14 cellular contexts compared by ENCODE assay signal in the genomic region with DNA sequence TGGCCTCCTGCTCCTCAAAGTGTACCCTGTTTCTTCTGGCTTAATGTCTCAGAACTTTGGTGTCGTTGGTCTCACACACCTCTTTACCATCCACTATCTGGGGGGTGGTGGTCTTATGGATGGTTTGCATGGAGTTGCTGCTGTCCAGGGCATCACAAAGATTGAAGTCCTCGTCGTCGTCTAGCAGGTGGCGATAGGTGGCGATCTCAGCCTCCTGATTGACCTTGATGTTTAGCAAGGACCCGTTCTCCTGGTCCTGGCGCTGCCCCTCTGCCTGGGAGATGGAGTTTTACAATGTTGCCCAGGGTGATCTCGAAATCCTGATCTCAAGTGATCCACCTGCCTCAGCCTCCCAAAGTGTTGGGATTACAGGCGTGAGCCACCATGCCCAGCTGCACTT. TPM values are rescaled to one million over a fixed set of nuclear protein-coding genes. Genes with fewer than 3 reads are reported as not detected.
DNase-seq lines count a peak whose midpoint lies in the region; ATAC-seq and TF ChIP-seq lines count a peak whose summit lies in the region.
"Had no signal": no experiment of that assay in that cellular context is flagged by ENCODE, and none has a peak within 500 bp of the region (broad histone marks: within the 10 kb centered on the region; RNA-seq: fewer than 3 reads in every experiment).

No MANE protein-coding gene starts in this region.

- peak overlapping the region in 1 of 8 donors; percentile 57 for H3K27ac Mint-ChIP-seq in CD8-positive, alpha-beta memory T cell
- no peak overlapping the region for H3K27ac Mint-ChIP-seq in activated T-helper 17 cell treated with anti-CD3 and anti-CD28 coated beads, Interleukin-2, amount 50 U/mL, for 72 hours

- TF ChIP-seq CTCF in LNCaP clone FGC (IDR thresholded peaks at IDR 0.05; ENCODE audit: control insufficient read depth, extremely low read depth, insufficient read depth), result peak; percentile 39
- TF ChIP-seq CTCF in hepatocyte (IDR thresholded peaks at IDR 0.05; ENCODE audit: poor library complexity), result peak; percentile 19

- no peak overlapping the region for H2AFZ ChIP-seq in hepatocyte

- no peaks in the 10 kb centered on the region for H3K4me1 ChIP-seq in hepatocyte (ENCODE audit: insufficient read depth)
- no peaks in the 10 kb centered on the region for H3K4me1 ChIP-seq in CD8-positive, alpha-beta memory T cell (ENCODE audit: insufficient read depth, low read length)

- H3K27me3 ChIP-seq in hepatocyte, result no peaks in the 10 kb centered on the region
- H3K27me3 ChIP-seq in CD8-positive, alpha-beta memory T cell (ENCODE audit: insufficient read depth, low read length, poor library complexity, severe bottlenecking), result no peaks in the 10 kb centered on the region

- no peaks in the 10 kb centered on the region for H3K9me3 Mint-ChIP-seq in CD8-positive, alpha-beta memory T cell
- no peaks in the 10 kb centered on the region for H3K9me3 Mint-ChIP-seq in activated T-helper 17 cell treated with anti-CD3 and anti-CD28 coated beads, Interleukin-2, amount 50 U/mL, for 72 hours

- no peak overlapping the region for H3K27ac ChIP-seq in hepatocyte
- H3K27ac ChIP-seq in CD8-positive, alpha-beta memory T cell (ENCODE audit: low read depth, low read length), result no peak overlapping the region

- no peak overlapping the region for H3K4me3 Mint-ChIP-seq in CD8-positive, alpha-beta memory T cell
- no peak overlapping the region for H3K4me3 Mint-ChIP-seq in activated T-helper 17 cell treated with anti-CD3 and anti-CD28 coated beads, Interleukin-2, amount 50 U/mL, for 72 hours

- no peaks in the 10 kb centered on the region for H3K9me2 ChIP-seq in hepatocyte (replicated peaks; ENCODE audit: insufficient read depth)

- POLR2A ChIA-PET in CD8-positive, alpha-beta memory T cell (lab: Charles Lee), result interaction anchor here (0.6 kb wide), 1 partner anchor 31 kb away, joined by 3 read pairs; the partner anchor contains the start of gene HELZ

- DNase-seq in COLO668 (lab: John Stamatoyannopoulos, UW; ENCODE audit: unreplicated experiment) (peak; percentile 4), LNCaP clone FGC (ENCODE audit: low read depth) (no peak), SK-MEL-5 (ENCODE audit: low read depth, low spot score) (peak; percentile 62), hepatocyte (ENCODE audit: low spot score) (no peak), NCI-H2227 (lab: John Stamatoyannopoulos, UW; ENCODE audit: unreplicated experiment) (no peak), KBM-7 (no peak)
- no peak for DNase-seq in CD8-positive, alpha-beta memory T cell
- DNase-seq: activated naive CD4-positive, alpha-beta T cell; DND-41; NCI-H1105; NCI-H345; stimulated activated CD4-positive, alpha-beta T cell treated with anti-CD3 and anti-CD28 coated beads, Interleukin-15, amount 100 ng/mL, for 24 hours had no signal

- no peak for ATAC-seq in activated T-helper 17 cell treated with anti-CD3 and anti-CD28 coated beads, Interleukin-2, amount 50 U/mL, for 72 hours (replicated peaks)
- ATAC-seq: GM12878 had no signal

- H3K4me3 ChIP-seq in LNCaP clone FGC (ENCODE audit: low read depth, low read length) (no peak overlapping the region), hepatocyte (no peak overlapping the region)
- H3K4me3 ChIP-seq in CD8-positive, alpha-beta memory T cell (ENCODE audit: low read length), result no peak overlapping the region
- H3K4me3 ChIP-seq: GM12878 had no signal

- in situ Hi-C loops in SK-MEL-5 (cut with HindIII; ENCODE audit: low pct_unique_long_range_greater_than_20kb, low sequenced_read_pairs) (no loop called here), KBM-7 (cut with MboI; ENCODE audit: low pct_unique_long_range_greater_than_20kb, low sequenced_read_pairs) (no loop called here)

- no peaks in the 10 kb centered on the region for H3K27me3 Mint-ChIP-seq in CD8-positive, alpha-beta memory T cell
- no peaks in the 10 kb centered on the region for H3K27me3 Mint-ChIP-seq in activated T-helper 17 cell treated with anti-CD3 and anti-CD28 coated beads, Interleukin-2, amount 50 U/mL, for 72 hours

- 33% methylated on average over 10 of the region's 10 CpGs for WGBS in hepatocyte (ENCODE audit: low lambda C conversion rate, missing lambda C conversion rate)

- H3K4me1 Mint-ChIP-seq in CD8-positive, alpha-beta memory T cell, result peaks cover 0 to 6% (median 4%) of the 10 kb centered on the region in 3 donors
- H3K4me1 Mint-ChIP-seq in activated T-helper 17 cell treated with anti-CD3 and anti-CD28 coated beads, Interleukin-2, amount 50 U/mL, for 72 hours, result no peaks in the 10 kb centered on the region

- no peaks in the 10 kb centered on the region for H3K9me3 ChIP-seq in hepatocyte (ENCODE audit: low read depth)
- no peaks in the 10 kb centered on the region for H3K9me3 ChIP-seq in CD8-positive, alpha-beta memory T cell (ENCODE audit: low read length)

- H3K36me3 ChIP-seq in hepatocyte (replicated peaks; ENCODE audit: insufficient read depth, low read depth), result no peaks in the 10 kb centered on the region
- H3K36me3 ChIP-seq in CD8-positive, alpha-beta memory T cell (ENCODE audit: insufficient read depth, low read length), result no peaks in the 10 kb centered on the region

- CTCF ChIA-PET in CD8-positive, alpha-beta memory T cell (lab: Charles Lee), result no interaction called here

- no peaks in the 10 kb centered on the region for H4K20me1 ChIP-seq in hepatocyte (ENCODE audit: insufficient read depth, poor library complexity, severe bottlenecking)

- H3K36me3 Mint-ChIP-seq in CD8-positive, alpha-beta memory T cell, result no peaks in the 10 kb centered on the region
- H3K36me3 Mint-ChIP-seq in activated T-helper 17 cell treated with anti-CD3 and anti-CD28 coated beads, Interleukin-2, amount 50 U/mL, for 72 hours (ENCODE audit: low read depth), result no peaks in the 10 kb centered on the region

- no peaks in the 10 kb centered on the region for H3K79me2 ChIP-seq in hepatocyte

- H3K4me2 ChIP-seq in hepatocyte, result no peak overlapping the region

RNA-seq across cellular contexts. Expression of gene HELZ, which starts 31.1 kb away (rescaled TPM):
- 45.7 and 48.5 TPM in 2 replicates for total RNA-seq in SK-MEL-5 (2014; rRNA removed; shearing (Covaris generic))
- polyA plus RNA-seq in SK-MEL-5 (2015; cell fraction: cytosol; rRNA removed), result 12.6 and 18.1 TPM in 2 replicates
- polyA plus RNA-seq in SK-MEL-5 (2015; cell fraction: nucleus; rRNA removed), result 15.5 and 24.7 TPM in 2 replicates
- 47.1 and 77.2 TPM in 2 replicates for total RNA-seq in hepatocyte
- polyA plus RNA-seq in hepatocyte, result 32.7 and 34.1 TPM in 2 replicates
- total RNA-seq in CD8-positive, alpha-beta memory T cell, result 10 to 100 TPM; 56.4 to 62.5 TPM
- polyA plus RNA-seq in CD8-positive, alpha-beta memory T cell, result 85.0 TPM
- 100 to 1,000 TPM in 1 of 2 donors, 10 to 100 TPM in 1; 81.9 to 117 TPM for total RNA-seq in activated T-helper 17 cell treated with anti-CD3 and anti-CD28 coated beads, Interleukin-2, amount 50 U/mL, for 72 hours

Comparison
In these comparisons a context has a peak if more than half of its experiments do, and no peak if none do; other contexts are left out.
1. DNase-seq: peak in COLO668 (single experiment) and SK-MEL-5 (single experiment); none in LNCaP clone FGC (single experiment), hepatocyte (single experiment), CD8-positive, alpha-beta memory T cell (0 of 5), NCI-H2227 (single experiment) and KBM-7 (single experiment).